Comparison of ENCODE assay signal across 1 cellular context in the genomic region with DNA sequence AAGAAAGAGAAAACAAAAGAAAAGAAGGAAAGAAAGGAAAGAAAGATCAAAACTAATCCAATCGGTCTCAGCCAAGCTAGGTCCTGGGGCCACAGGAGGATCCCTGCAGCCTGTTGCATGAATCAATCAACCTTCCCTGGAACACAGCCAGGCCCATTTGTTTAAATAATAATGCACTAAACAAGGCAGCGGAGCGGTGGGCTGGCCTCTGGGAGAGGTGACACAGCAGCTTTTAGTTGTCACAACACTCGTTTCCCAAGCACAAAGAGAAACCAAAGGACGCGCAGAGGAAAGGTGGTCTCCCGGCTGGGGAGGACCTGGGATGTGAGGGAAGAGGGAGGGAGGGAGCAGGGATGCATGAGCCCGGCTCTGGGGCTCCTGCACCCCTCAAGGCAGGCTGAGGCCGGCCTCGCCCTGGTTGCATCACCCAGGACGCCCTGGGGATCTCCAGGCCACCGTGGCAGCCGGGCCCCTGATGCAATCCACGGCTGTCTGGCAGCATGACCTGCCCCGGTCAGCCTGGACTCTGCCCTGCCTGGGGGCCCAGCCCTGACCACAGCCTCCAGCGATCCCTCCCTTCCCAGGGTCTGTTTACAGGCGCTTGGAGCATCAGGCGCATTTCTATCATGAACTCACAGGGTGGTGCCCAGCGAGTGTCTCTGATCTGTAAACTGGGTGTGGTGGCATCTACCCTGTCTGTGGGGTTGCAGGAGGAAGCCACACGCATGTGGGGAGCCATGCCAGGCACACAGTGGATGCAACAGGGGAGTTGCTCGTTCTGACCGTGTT.
TF ChIP-seq lines count a peak whose summit lies in the region.

No MANE protein-coding gene starts in this region.

TF ChIP-seq in HepG2, 621 proteins besides CTCF, POLR2A, EP300 and RAD21 (continues in another document):
- TF ChIP-seq, protein P1, sequence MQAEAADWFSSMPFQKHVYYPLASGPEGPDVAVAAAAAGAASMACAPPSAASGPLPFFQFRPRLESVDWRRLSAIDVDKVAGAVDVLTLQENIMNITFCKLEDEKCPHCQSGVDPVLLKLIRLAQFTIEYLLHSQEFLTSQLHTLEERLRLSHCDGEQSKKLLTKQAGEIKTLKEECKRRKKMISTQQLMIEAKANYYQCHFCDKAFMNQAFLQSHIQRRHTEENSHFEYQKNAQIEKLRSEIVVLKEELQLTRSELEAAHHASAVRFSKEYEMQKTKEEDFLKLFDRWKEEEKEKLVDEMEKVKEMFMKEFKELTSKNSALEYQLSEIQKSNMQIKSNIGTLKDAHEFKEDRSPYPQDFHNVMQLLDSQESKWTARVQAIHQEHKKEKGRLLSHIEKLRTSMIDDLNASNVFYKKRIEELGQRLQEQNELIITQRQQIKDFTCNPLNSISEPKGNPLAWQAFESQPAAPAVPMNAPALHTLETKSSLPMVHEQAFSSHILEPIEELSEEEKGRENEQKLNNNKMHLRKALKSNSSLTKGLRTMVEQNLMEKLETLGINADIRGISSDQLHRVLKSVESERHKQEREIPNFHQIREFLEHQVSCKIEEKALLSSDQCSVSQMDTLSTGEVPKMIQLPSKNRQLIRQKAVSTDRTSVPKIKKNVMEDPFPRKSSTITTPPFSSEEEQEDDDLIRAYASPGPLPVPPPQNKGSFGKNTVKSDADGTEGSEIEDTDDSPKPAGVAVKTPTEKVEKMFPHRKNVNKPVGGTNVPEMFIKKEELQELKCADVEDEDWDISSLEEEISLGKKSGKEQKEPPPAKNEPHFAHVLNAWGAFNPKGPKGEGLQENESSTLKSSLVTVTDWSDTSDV (CRISPR knock-in tag; IDR thresholded peaks at IDR 0.05) = no peak
- TF ChIP-seq ATF1 (CRISPR knock-in tag; IDR thresholded peaks at IDR 0.05) (no peak), ZC3H13 (CRISPR knock-in tag; IDR thresholded peaks at IDR 0.05) (peak; percentile 75; the same call in 1 of the 2 replicates), NFIC (IDR thresholded peaks at IDR 0.05; ENCODE audit: low read length) (peak; percentile 77; the same call in 1 of the 2 replicates), NFE2L1 (CRISPR knock-in tag; IDR thresholded peaks at IDR 0.05; ENCODE audit: borderline replicate concordance) (no peak; the same call in none of the 2 replicates), ZNF878 (CRISPR knock-in tag; IDR thresholded peaks at IDR 0.05) (no peak; the same call in 1 of the 2 replicates), ZNF431 (CRISPR knock-in tag; IDR thresholded peaks at IDR 0.05; ENCODE audit: borderline replicate concordance, low read depth) (0 out of 2 replicates have a peak, but pooled peaks have one; percentile 37), MXD4 (CRISPR knock-in tag; IDR thresholded peaks at IDR 0.05) (peak; percentile 86), MZF1 (CRISPR knock-in tag; IDR thresholded peaks at IDR 0.05; ENCODE audit: borderline replicate concordance) (0 out of 2 replicates have a peak, but pooled peaks have one; percentile 65), ZNF558 (CRISPR knock-in tag; IDR thresholded peaks at IDR 0.05; ENCODE audit: borderline replicate concordance) (no peak), FOXA3 (CRISPR knock-in tag; IDR thresholded peaks at IDR 0.05) (peak; percentile 92), HIVEP1 (CRISPR knock-in tag; IDR thresholded peaks at IDR 0.05) (peak; percentile 99), ZNF83 (CRISPR knock-in tag; IDR thresholded peaks at IDR 0.05; ENCODE audit: borderline replicate concordance) (peak; percentile 72; the same call in 1 of the 2 replicates), POLR2G (IDR thresholded peaks at IDR 0.05; ENCODE audit: low read depth, low read length) (peak; percentile 86), TOPORS (CRISPR knock-in tag; IDR thresholded peaks at IDR 0.05) (no peak), RFX3 (CRISPR knock-in tag; IDR thresholded peaks at IDR 0.05) (peak; percentile 58), ZNF589 (CRISPR knock-in tag; conservative IDR thresholded peaks at IDR 0.05) (peak; percentile 89; the same call in 1 of the 2 replicates), ZEB1 (IDR thresholded peaks at IDR 0.05; ENCODE audit: insufficient replicate concordance, low read depth) (no peak), GTF3A (CRISPR knock-in tag; conservative IDR thresholded peaks at IDR 0.05) (0 out of 2 replicates have a peak, but pooled peaks have one; percentile 57), CBX2 (IDR thresholded peaks at IDR 0.05; ENCODE audit: low read depth, low read length) (no peak), CBX2 (CRISPR knock-in tag; IDR thresholded peaks at IDR 0.05; ENCODE audit: low read depth) (no peak), ZNF737 (CRISPR knock-in tag; IDR thresholded peaks at IDR 0.05; ENCODE audit: borderline replicate concordance) (no peak), RAD51 (IDR thresholded peaks at IDR 0.05; ENCODE audit: borderline replicate concordance) (no peak), TCF7L2 (IDR thresholded peaks at IDR 0.05; ENCODE audit: low read depth, low read length) (no peak), KLF13 (CRISPR knock-in tag; IDR thresholded peaks at IDR 0.05) (no peak), TCF12 (IDR thresholded peaks at IDR 0.05) (no peak), TCF12 (CRISPR knock-in tag; IDR thresholded peaks at IDR 0.05) (peak; percentile 89; the same call in 1 of the 2 replicates), ZBTB38 (CRISPR knock-in tag; IDR thresholded peaks at IDR 0.05) (peak; percentile 90), FOSL1 (CRISPR knock-in tag; IDR thresholded peaks at IDR 0.05; ENCODE audit: borderline replicate concordance) (no peak; the same call in 1 of the 2 replicates), HOXA5 (CRISPR knock-in tag; IDR thresholded peaks at IDR 0.05) (no peak), GPN1 (CRISPR knock-in tag; IDR thresholded peaks at IDR 0.05; ENCODE audit: borderline replicate concordance) (no peak), ZNF552 (CRISPR knock-in tag; IDR thresholded peaks at IDR 0.05; ENCODE audit: borderline replicate concordance) (peak; percentile 95), FOXA1 (IDR thresholded peaks at IDR 0.05) (no peak), FOXA1 (CRISPR knock-in tag; IDR thresholded peaks at IDR 0.05) (peak; percentile 80), PRPF4 (IDR thresholded peaks at IDR 0.05; ENCODE audit: low read depth, low read length, poor library complexity, severe bottlenecking) (no peak), ZNF629 (CRISPR knock-in tag; conservative IDR thresholded peaks at IDR 0.05) (peak; percentile 60), MATR3 (CRISPR knock-in tag; IDR thresholded peaks at IDR 0.05) (no peak), XRCC5 (optimal IDR thresholded peaks at IDR 0.05; ENCODE audit: low read length) (peak; percentile 86), DMAP1 (CRISPR knock-in tag; IDR thresholded peaks at IDR 0.05) (peak; percentile 100), NFE2 (CRISPR knock-in tag; IDR thresholded peaks at IDR 0.05) (peak; percentile 58; the same call in 1 of the 2 replicates), ZNF333 (CRISPR knock-in tag; IDR thresholded peaks at IDR 0.05; ENCODE audit: borderline replicate concordance) (peak; percentile 91), ZNF225 (CRISPR knock-in tag; IDR thresholded peaks at IDR 0.05) (no peak), SIN3A (IDR thresholded peaks at IDR 0.05; ENCODE audit: borderline replicate concordance, low read depth, low read length) (peak; percentile 96; the same call in 1 of the 2 replicates), PHF21A (CRISPR knock-in tag; IDR thresholded peaks at IDR 0.05) (peak; percentile 97)
- TF ChIP-seq, protein P2, sequence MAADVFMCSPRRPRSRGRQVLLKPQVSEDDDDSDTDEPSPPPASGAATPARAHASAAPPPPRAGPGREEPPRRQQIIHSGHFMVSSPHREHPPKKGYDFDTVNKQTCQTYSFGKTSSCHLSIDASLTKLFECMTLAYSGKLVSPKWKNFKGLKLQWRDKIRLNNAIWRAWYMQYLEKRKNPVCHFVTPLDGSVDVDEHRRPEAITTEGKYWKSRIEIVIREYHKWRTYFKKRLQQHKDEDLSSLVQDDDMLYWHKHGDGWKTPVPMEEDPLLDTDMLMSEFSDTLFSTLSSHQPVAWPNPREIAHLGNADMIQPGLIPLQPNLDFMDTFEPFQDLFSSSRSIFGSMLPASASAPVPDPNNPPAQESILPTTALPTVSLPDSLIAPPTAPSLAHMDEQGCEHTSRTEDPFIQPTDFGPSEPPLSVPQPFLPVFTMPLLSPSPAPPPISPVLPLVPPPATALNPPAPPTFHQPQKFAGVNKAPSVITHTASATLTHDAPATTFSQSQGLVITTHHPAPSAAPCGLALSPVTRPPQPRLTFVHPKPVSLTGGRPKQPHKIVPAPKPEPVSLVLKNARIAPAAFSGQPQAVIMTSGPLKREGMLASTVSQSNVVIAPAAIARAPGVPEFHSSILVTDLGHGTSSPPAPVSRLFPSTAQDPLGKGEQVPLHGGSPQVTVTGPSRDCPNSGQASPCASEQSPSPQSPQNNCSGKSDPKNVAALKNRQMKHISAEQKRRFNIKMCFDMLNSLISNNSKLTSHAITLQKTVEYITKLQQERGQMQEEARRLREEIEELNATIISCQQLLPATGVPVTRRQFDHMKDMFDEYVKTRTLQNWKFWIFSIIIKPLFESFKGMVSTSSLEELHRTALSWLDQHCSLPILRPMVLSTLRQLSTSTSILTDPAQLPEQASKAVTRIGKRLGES (CRISPR knock-in tag; IDR thresholded peaks at IDR 0.05; ENCODE audit: borderline replicate concordance) = no peak
- TF ChIP-seq, protein P3, sequence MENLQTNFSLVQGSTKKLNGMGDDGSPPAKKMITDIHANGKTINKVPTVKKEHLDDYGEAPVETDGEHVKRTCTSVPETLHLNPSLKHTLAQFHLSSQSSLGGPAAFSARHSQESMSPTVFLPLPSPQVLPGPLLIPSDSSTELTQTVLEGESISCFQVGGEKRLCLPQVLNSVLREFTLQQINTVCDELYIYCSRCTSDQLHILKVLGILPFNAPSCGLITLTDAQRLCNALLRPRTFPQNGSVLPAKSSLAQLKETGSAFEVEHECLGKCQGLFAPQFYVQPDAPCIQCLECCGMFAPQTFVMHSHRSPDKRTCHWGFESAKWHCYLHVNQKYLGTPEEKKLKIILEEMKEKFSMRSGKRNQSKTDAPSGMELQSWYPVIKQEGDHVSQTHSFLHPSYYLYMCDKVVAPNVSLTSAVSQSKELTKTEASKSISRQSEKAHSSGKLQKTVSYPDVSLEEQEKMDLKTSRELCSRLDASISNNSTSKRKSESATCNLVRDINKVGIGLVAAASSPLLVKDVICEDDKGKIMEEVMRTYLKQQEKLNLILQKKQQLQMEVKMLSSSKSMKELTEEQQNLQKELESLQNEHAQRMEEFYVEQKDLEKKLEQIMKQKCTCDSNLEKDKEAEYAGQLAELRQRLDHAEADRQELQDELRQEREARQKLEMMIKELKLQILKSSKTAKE (CRISPR knock-in tag; IDR thresholded peaks at IDR 0.05; ENCODE audit: borderline replicate concordance) = peak; percentile 100
- TF ChIP-seq, protein P4, sequence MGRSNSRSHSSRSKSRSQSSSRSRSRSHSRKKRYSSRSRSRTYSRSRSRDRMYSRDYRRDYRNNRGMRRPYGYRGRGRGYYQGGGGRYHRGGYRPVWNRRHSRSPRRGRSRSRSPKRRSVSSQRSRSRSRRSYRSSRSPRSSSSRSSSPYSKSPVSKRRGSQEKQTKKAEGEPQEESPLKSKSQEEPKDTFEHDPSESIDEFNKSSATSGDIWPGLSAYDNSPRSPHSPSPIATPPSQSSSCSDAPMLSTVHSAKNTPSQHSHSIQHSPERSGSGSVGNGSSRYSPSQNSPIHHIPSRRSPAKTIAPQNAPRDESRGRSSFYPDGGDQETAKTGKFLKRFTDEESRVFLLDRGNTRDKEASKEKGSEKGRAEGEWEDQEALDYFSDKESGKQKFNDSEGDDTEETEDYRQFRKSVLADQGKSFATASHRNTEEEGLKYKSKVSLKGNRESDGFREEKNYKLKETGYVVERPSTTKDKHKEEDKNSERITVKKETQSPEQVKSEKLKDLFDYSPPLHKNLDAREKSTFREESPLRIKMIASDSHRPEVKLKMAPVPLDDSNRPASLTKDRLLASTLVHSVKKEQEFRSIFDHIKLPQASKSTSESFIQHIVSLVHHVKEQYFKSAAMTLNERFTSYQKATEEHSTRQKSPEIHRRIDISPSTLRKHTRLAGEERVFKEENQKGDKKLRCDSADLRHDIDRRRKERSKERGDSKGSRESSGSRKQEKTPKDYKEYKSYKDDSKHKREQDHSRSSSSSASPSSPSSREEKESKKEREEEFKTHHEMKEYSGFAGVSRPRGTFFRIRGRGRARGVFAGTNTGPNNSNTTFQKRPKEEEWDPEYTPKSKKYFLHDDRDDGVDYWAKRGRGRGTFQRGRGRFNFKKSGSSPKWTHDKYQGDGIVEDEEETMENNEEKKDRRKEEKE (IDR thresholded peaks at IDR 0.05) = no peak
- TF ChIP-seq, protein P5, sequence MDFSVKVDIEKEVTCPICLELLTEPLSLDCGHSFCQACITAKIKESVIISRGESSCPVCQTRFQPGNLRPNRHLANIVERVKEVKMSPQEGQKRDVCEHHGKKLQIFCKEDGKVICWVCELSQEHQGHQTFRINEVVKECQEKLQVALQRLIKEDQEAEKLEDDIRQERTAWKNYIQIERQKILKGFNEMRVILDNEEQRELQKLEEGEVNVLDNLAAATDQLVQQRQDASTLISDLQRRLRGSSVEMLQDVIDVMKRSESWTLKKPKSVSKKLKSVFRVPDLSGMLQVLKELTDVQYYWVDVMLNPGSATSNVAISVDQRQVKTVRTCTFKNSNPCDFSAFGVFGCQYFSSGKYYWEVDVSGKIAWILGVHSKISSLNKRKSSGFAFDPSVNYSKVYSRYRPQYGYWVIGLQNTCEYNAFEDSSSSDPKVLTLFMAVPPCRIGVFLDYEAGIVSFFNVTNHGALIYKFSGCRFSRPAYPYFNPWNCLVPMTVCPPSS (IDR thresholded peaks at IDR 0.05) = no peak
- TF ChIP-seq, protein P6, sequence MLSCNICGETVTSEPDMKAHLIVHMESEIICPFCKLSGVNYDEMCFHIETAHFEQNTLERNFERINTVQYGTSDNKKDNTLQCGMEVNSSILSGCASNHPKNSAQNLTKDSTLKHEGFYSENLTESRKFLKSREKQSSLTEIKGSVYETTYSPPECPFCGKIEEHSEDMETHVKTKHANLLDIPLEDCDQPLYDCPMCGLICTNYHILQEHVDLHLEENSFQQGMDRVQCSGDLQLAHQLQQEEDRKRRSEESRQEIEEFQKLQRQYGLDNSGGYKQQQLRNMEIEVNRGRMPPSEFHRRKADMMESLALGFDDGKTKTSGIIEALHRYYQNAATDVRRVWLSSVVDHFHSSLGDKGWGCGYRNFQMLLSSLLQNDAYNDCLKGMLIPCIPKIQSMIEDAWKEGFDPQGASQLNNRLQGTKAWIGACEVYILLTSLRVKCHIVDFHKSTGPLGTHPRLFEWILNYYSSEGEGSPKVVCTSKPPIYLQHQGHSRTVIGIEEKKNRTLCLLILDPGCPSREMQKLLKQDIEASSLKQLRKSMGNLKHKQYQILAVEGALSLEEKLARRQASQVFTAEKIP (CRISPR knock-in tag; IDR thresholded peaks at IDR 0.05; ENCODE audit: borderline replicate concordance) = no peak
